Comparison of ENCODE assay signal across 10 cellular contexts in the genomic region with DNA sequence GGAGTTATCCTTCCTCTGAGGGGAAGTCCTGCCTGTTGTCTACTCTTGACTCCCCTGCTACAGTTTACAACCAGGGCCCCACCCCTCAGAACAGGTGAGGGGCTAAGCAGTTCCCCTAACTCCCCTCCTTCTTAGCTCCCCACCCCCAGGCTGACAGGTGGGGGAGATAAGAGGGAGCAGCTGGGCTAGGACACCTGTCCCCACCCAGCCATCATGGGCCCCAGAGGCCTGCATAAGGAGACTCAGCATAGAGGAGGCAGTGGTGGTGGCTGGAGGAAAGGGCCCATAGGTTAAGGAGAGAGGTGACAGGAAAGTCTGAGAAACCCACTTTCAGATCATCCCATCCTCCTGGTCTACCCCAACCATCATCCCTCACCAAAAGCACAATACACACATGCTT. TPM values are rescaled to one million over a fixed set of nuclear protein-coding genes. Genes with fewer than 3 reads are reported as not detected.
DNase-seq lines count a peak whose midpoint lies in the region; ATAC-seq and TF ChIP-seq lines count a peak whose summit lies in the region.
"Had no signal": no experiment of that assay in that cellular context is flagged by ENCODE, and none has a peak within 500 bp of the region (broad histone marks: within the 10 kb centered on the region; RNA-seq: fewer than 3 reads in every experiment).

No MANE protein-coding gene starts in this region.

- no peaks in the 10 kb centered on the region for H3K9me3 ChIP-seq in muscle layer of colon (ENCODE audit: low read length)
- H3K9me3 ChIP-seq in thoracic aorta, result no peaks in the 10 kb centered on the region

- no peak for TF ChIP-seq CTCF in thoracic aorta (IDR thresholded peaks at IDR 0.05)

- peaks cover 98% of the 10 kb centered on the region for H3K4me1 Mint-ChIP-seq in activated CD8-positive, alpha-beta memory T cell treated with anti-CD3 and anti-CD28 coated beads, Interleukin-2, amount 10 ng/mL, durations not matched to agents 7 days and 5 days
- peaks cover 95% of the 10 kb centered on the region for H3K4me1 Mint-ChIP-seq in activated naive CD8-positive, alpha-beta T cell (ENCODE audit: low read depth)

- H3K36me3 ChIP-seq in muscle layer of colon (ENCODE audit: insufficient read depth, low read length), result peaks cover 8% of the 10 kb centered on the region
- peaks cover 9% of the 10 kb centered on the region for H3K36me3 ChIP-seq in thoracic aorta
- no peaks in the 10 kb centered on the region for H3K36me3 ChIP-seq in mesendoderm (ENCODE audit: control insufficient read depth, insufficient read depth, low read length)

- no peak overlapping the region for H4K8ac ChIP-seq in mesendoderm (ENCODE audit: low read depth, low read length)

- no peak overlapping the region for H3K4me2 ChIP-seq in mesendoderm (ENCODE audit: low read length)

- CTCF ChIA-PET in activated CD8-positive, alpha-beta memory T cell treated with anti-CD3 and anti-CD28 coated beads, Interleukin-2, amount 10 ng/mL, durations not matched to agents 7 days and 5 days (lab: Charles Lee), result interaction anchor here (3.0 to 18.2 kb wide), 2 partner anchors 9 to 14 kb away, joined by 9 to 372 read pairs; no protein-coding TSS in a partner anchor

- H3K4me3 ChIP-seq in muscle layer of colon (ENCODE audit: low read depth in 1 of 2, low read length in 2 of 2) (peak overlapping the region in 1 of 2 donors; percentile 6), thoracic aorta (peak overlapping the region; percentile 59), mesendoderm (ENCODE audit: low read length) (no peak overlapping the region)

- no peaks in the 10 kb centered on the region for H3K27me3 Mint-ChIP-seq in activated CD8-positive, alpha-beta memory T cell treated with anti-CD3 and anti-CD28 coated beads, Interleukin-2, amount 10 ng/mL, durations not matched to agents 7 days and 5 days
- H3K27me3 Mint-ChIP-seq in activated naive CD8-positive, alpha-beta T cell, result no peaks in the 10 kb centered on the region

- no peak overlapping the region for H3K56ac ChIP-seq in mesendoderm (ENCODE audit: low read length)

- H3K4me1 ChIP-seq in muscle layer of colon (ENCODE audit: insufficient read depth, low read length) (peaks cover 100% of the 10 kb centered on the region), thoracic aorta (ENCODE audit: control insufficient read depth in 1 of 2, low read depth in 2 of 2) (peaks cover 95 to 96% of the 10 kb centered on the region in 2 donors), mesendoderm (ENCODE audit: control insufficient read depth, low read depth, low read length) (peaks cover 34% of the 10 kb centered on the region)

- no peak for DNase-seq in activated CD8-positive, alpha-beta memory T cell treated with anti-CD3 and anti-CD28 coated beads, Interleukin-2, amount 10 ng/mL, durations not matched to agents 7 days and 5 days
- DNase-seq in activated CD8-positive, alpha-beta memory T cell treated with anti-CD3 and anti-CD28 coated beads, Interleukin-2, amount 50 U/mL, for 48 hours, result no peak
- DNase-seq in thoracic aorta (ENCODE audit: low spot score) (no peak), mesendoderm (no peak), HCEC 1CT (no peak), hypothalamus (lab: John Stamatoyannopoulos, UW) (no peak)
- DNase-seq: effector CD8-positive, alpha-beta T cell had no signal

- no peak overlapping the region for H3K4me3 Mint-ChIP-seq in activated CD8-positive, alpha-beta memory T cell treated with anti-CD3 and anti-CD28 coated beads, Interleukin-2, amount 10 ng/mL, durations not matched to agents 7 days and 5 days
- no peak overlapping the region for H3K4me3 Mint-ChIP-seq in activated naive CD8-positive, alpha-beta T cell

- peak overlapping the region; percentile 61 for H3K27ac ChIP-seq in muscle layer of colon (ENCODE audit: low read depth, low read length)
- H3K27ac ChIP-seq in thoracic aorta, result peak overlapping the region in 1 of 2 donors; percentile 100
- no peak overlapping the region for H3K27ac ChIP-seq in mesendoderm (ENCODE audit: low read depth, low read length)

- H3K79me2 ChIP-seq in mesendoderm (ENCODE audit: control insufficient read depth, insufficient read depth, low read length), result peaks cover 32% of the 10 kb centered on the region

- H3K27ac Mint-ChIP-seq in activated CD8-positive, alpha-beta memory T cell treated with anti-CD3 and anti-CD28 coated beads, Interleukin-2, amount 10 ng/mL, durations not matched to agents 7 days and 5 days, result peak overlapping the region; percentile 47
- peak overlapping the region; percentile 93 for H3K27ac Mint-ChIP-seq in activated naive CD8-positive, alpha-beta T cell
- H3K27ac Mint-ChIP-seq: activated T-helper 2 cell treated with anti-CD3 and anti-CD28 coated beads, Interferon-gamma antibody, Interleukin-2, Interleukin-4, amounts not matched to agents 10 μg/mL and 5 μg/mL and 100 μg/mL, durations not matched to agents 14 hours and 24 hours and 36 hours had no signal

- no peak overlapping the region for H2BK5ac ChIP-seq in mesendoderm (ENCODE audit: low read length)

- H3K23ac ChIP-seq in mesendoderm (ENCODE audit: low read length), result no peak overlapping the region

- H3K4ac ChIP-seq in mesendoderm (ENCODE audit: low read depth, low read length), result no peak overlapping the region

- no peak overlapping the region for H2BK120ac ChIP-seq in mesendoderm (ENCODE audit: low read depth, low read length)

- H3K9ac ChIP-seq in muscle layer of colon (ENCODE audit: low read length) (peak overlapping the region; percentile 39), mesendoderm (ENCODE audit: low read length) (no peak overlapping the region)

- peaks cover 26% of the 10 kb centered on the region for H3K36me3 Mint-ChIP-seq in activated CD8-positive, alpha-beta memory T cell treated with anti-CD3 and anti-CD28 coated beads, Interleukin-2, amount 10 ng/mL, durations not matched to agents 7 days and 5 days
- H3K36me3 Mint-ChIP-seq in activated naive CD8-positive, alpha-beta T cell, result no peaks in the 10 kb centered on the region

- no peak overlapping the region for H2BK15ac ChIP-seq in mesendoderm (replicated peaks; ENCODE audit: low read depth)

- no peak overlapping the region for H3K18ac ChIP-seq in mesendoderm (ENCODE audit: low read length)

- no peaks in the 10 kb centered on the region for H3K9me3 Mint-ChIP-seq in activated CD8-positive, alpha-beta memory T cell treated with anti-CD3 and anti-CD28 coated beads, Interleukin-2, amount 10 ng/mL, durations not matched to agents 7 days and 5 days (ENCODE audit: low read depth)
- H3K9me3 Mint-ChIP-seq in activated naive CD8-positive, alpha-beta T cell (ENCODE audit: low read depth), result no peaks in the 10 kb centered on the region
- H3K9me3 Mint-ChIP-seq: activated T-helper 2 cell treated with anti-CD3 and anti-CD28 coated beads, Interferon-gamma antibody, Interleukin-2, Interleukin-4, amounts not matched to agents 10 μg/mL and 5 μg/mL and 100 μg/mL, durations not matched to agents 14 hours and 24 hours and 36 hours had no signal

- H3K79me1 ChIP-seq in mesendoderm (ENCODE audit: low read length), result peaks cover 41% of the 10 kb centered on the region

- H4K5ac ChIP-seq in mesendoderm (ENCODE audit: low read length), result no peak overlapping the region

- no peak for ATAC-seq in activated CD8-positive, alpha-beta memory T cell treated with anti-CD3 and anti-CD28 coated beads, Interleukin-2, amount 10 ng/mL, durations not matched to agents 7 days and 5 days
- no peak for ATAC-seq in thoracic aorta (ENCODE audit: insufficient number of reproducible peaks, low FRiP score, low read depth)

- no peaks in the 10 kb centered on the region for H3K27me3 ChIP-seq in muscle layer of colon (ENCODE audit: control insufficient read depth in 1 of 2, insufficient read depth in 2 of 2, low read length in 2 of 2)
- H3K27me3 ChIP-seq in thoracic aorta (replicated peaks; ENCODE audit: insufficient read depth), result no peaks in the 10 kb centered on the region
- H3K27me3 ChIP-seq in mesendoderm (ENCODE audit: insufficient read depth, low read length, poor library complexity), result no peaks in the 10 kb centered on the region

- H2AK5ac ChIP-seq in mesendoderm (ENCODE audit: low read length), result no peak overlapping the region

RNA-seq across cellular contexts. Expression of a gene that starts 6.8 kb away (rescaled TPM):
- total RNA-seq in activated CD8-positive, alpha-beta memory T cell treated with anti-CD3 and anti-CD28 coated beads, Interleukin-2, amount 10 ng/mL, durations not matched to agents 7 days and 5 days, result 10 to 100 TPM; 57.1 to 63.1 TPM
- total RNA-seq in thoracic aorta, result 100 to 1,000 TPM in 1 of 2 donors, 10 to 100 TPM in 1; 76.1 to 101 TPM
- polyA plus RNA-seq in mesendoderm (2013, experiment 1 of 2), result 11.7 TPM
- polyA plus RNA-seq in mesendoderm (2013, experiment 2 of 2), result 11.4 TPM
